8 cellular contexts compared by ENCODE assay signal in genomic region chr13:76667551-76667950, GRCh38.
A peak's percentile ranks its signal among the peaks of the same experiment; 100 is the strongest.
DNase-seq lines count a peak whose midpoint lies in the region; ATAC-seq and TF ChIP-seq lines count a peak whose summit lies in the region.

No MANE protein-coding gene starts in this region.

- no peak overlapping the region for H3K9ac ChIP-seq in MM.1S (ENCODE audit: low read length)

- no peak overlapping the region for H3K27ac Mint-ChIP-seq in Calu3 (ENCODE audit: unreplicated experiment)

- H3K4me2 ChIP-seq in MM.1S (ENCODE audit: low read depth, low read length): no peak overlapping the region

- H3K9me3 ChIP-seq in MM.1S (replicated peaks; ENCODE audit: insufficient read depth, low read length): no peaks in the 10 kb centered on the region
- H3K9me3 ChIP-seq in psoas muscle: no peaks in the 10 kb centered on the region

- no peaks in the 10 kb centered on the region for H3K27me3 Mint-ChIP-seq in Calu3 (ENCODE audit: unreplicated experiment)

- no peak overlapping the region for H3K4me3 Mint-ChIP-seq in Calu3 (ENCODE audit: low read depth, unreplicated experiment)

- H2AFZ ChIP-seq in MM.1S (ENCODE audit: low read length): no peak overlapping the region

- BruUV-seq in Calu3 (replicated peaks; lab: Mats Ljungman, UMichigan): no TSS peak

- H3K27me3 ChIP-seq in MM.1S (replicated peaks; ENCODE audit: insufficient read depth, low read length) (no peaks in the 10 kb centered on the region), psoas muscle (ENCODE audit: insufficient read depth in 3 of 3, low read length in 2 of 3) (no peaks in the 10 kb centered on the region)

- H3K36me3 Mint-ChIP-seq in Calu3 (ENCODE audit: insufficient read depth, unreplicated experiment): no peaks in the 10 kb centered on the region

- DNase-seq in GM10248 (ENCODE audit: extremely low spot score): no peak
- DNase-seq in MM.1S: peak; percentile 10
- peak; percentile 87 for DNase-seq in dermis blood vessel endothelial cell
- DNase-seq in psoas muscle: no peak
- DNase-seq in caudate nucleus (lab: John Stamatoyannopoulos, UW): no peak
- DNase-seq in NCI-H510A treated with DMSO at 0.1 percent for 48 hours (lab: John Stamatoyannopoulos, UW): no peak
- DNase-seq in middle frontal gyrus (ENCODE audit: extremely low spot score, low spot score): no peak
- no peak for DNase-seq in Calu3

- no peaks in the 10 kb centered on the region for H3K36me3 ChIP-seq in MM.1S (replicated peaks; ENCODE audit: insufficient read depth, low read length)
- no peaks in the 10 kb centered on the region for H3K36me3 ChIP-seq in psoas muscle (ENCODE audit: insufficient read depth in 1 of 2, low read depth in 1 of 2)

- intact Hi-C loops in psoas muscle (cut with DNase I) (loop anchor here in 1 of 2 donors (5.0 kb wide), 1 partner anchor 220 kb away; the partner anchor contains the start of gene KCTD12), Calu3 (cut with micrococcal nuclease; ENCODE audit: unreplicated experiment) (no loop called here)

- no peak overlapping the region for H3K4me3 ChIP-seq in MM.1S (ENCODE audit: low read length)
- no peak overlapping the region for H3K4me3 ChIP-seq in psoas muscle

- ATAC-seq in psoas muscle: peak in 1 of 4 donors; percentile 54

- H3K4me1 Mint-ChIP-seq in Calu3 (ENCODE audit: low read depth, unreplicated experiment): no peaks in the 10 kb centered on the region

- H3K9me2 ChIP-seq in MM.1S (replicated peaks; ENCODE audit: insufficient read depth, low read length): no peaks in the 10 kb centered on the region

- TF ChIP-seq CTCF in GM10248 (IDR thresholded peaks at IDR 0.05; ENCODE audit: control extremely low read depth, extremely low read depth, low read depth, missing control alignments): peak; percentile 18
- no peak for TF ChIP-seq CTCF in MM.1S (IDR thresholded peaks at IDR 0.05; ENCODE audit: low read length)
- peak; percentile 11 for TF ChIP-seq CTCF in psoas muscle (IDR thresholded peaks at IDR 0.05)
- no peak for TF ChIP-seq CTCF in Calu3 (IDR thresholded peaks at IDR 0.05; ENCODE audit: unreplicated experiment)

- no peaks in the 10 kb centered on the region for H3K9me3 Mint-ChIP-seq in Calu3 (ENCODE audit: low read depth, unreplicated experiment)

- no peaks in the 10 kb centered on the region for H3F3A ChIP-seq in MM.1S (ENCODE audit: insufficient read depth, low read length)

- no peak overlapping the region for H3K27ac ChIP-seq in MM.1S (ENCODE audit: low read length)
- H3K27ac ChIP-seq in psoas muscle: no peak overlapping the region
- H3K27ac ChIP-seq in caudate nucleus (ENCODE audit: low read depth, low read length): no peak overlapping the region

- H4K20me1 ChIP-seq in MM.1S (ENCODE audit: insufficient read depth, low read length): no peaks in the 10 kb centered on the region

- H3K79me2 ChIP-seq in MM.1S (ENCODE audit: low read length): no peaks in the 10 kb centered on the region

- POLR2A ChIA-PET in GM10248 (lab: Yijun Ruan, JAX): no interaction called here

- CTCF ChIA-PET in GM10248 (lab: Yijun Ruan, JAX): interaction anchor here (0.6 to 2.6 kb wide), 12 partner anchors 11 to 322 kb away, joined by 3 to 16 read pairs (median 4); partner anchors contain the start of gene KCTD12
- CTCF ChIA-PET in Calu3 (lab: Charles Lee): no interaction called here

- H3K4me1 ChIP-seq in MM.1S (ENCODE audit: low read length): no peaks in the 10 kb centered on the region
- no peaks in the 10 kb centered on the region for H3K4me1 ChIP-seq in psoas muscle

Comparison
In these comparisons a context has a peak if more than half of its experiments do, and no peak if none do; other contexts are left out.
1. DNase-seq: peak in MM.1S (single experiment) and dermis blood vessel endothelial cell (single experiment); none in GM10248 (single experiment), psoas muscle (0 of 2), caudate nucleus (0 of 61), NCI-H510A treated with DMSO at 0.1 percent for 48 hours (single experiment), middle frontal gyrus (single experiment) and Calu3 (single experiment).
2. CTCF ChIP-seq: peak in GM10248 (single experiment) and psoas muscle (single experiment); none in MM.1S (single experiment) and Calu3 (single experiment).